ENCODE assay signal across 8 cellular contexts in genomic region chr9:125428060-125428481, GRCh38.
DNase-seq lines count a peak whose midpoint lies in the region; ATAC-seq and TF ChIP-seq lines count a peak whose summit lies in the region.

No MANE protein-coding gene starts in this region.

- no peaks in the 10 kb centered on the region for H3K27me3 ChIP-seq in OCI-LY3 (ENCODE audit: low read depth, low read length)
- no peaks in the 10 kb centered on the region for H3K27me3 ChIP-seq in fibroblast of lung (ENCODE audit: control insufficient read depth, insufficient read depth, low read length)
- no peaks in the 10 kb centered on the region for H3K27me3 ChIP-seq in upper lobe of left lung

- peak; percentile 31 for DNase-seq in stimulated activated CD4-positive, alpha-beta T cell treated with anti-CD3 and anti-CD28 coated beads, Interleukin-1b, Interleukin-23, amount 100 ng/mL, for 48 hours
- DNase-seq in stimulated activated CD4-positive, alpha-beta T cell treated with anti-CD3 and anti-CD28 coated beads, Interleukin-4, amount 100 ng/mL, for 24 hours: no peak
- no peak for DNase-seq in fibroblast of lung (ENCODE audit: low read depth in 2 of 2)
- DNase-seq in upper lobe of left lung: peak in 1 of 2 donors; percentile 32
- no peak for DNase-seq in naive thymus-derived CD8-positive, alpha-beta T cell
- DNase-seq in NCI-H774 (lab: John Stamatoyannopoulos, UW): no peak

- peaks cover 0 to 2% (median 0%) of the 10 kb centered on the region in 4 donors for H3K4me1 Mint-ChIP-seq in naive thymus-derived CD8-positive, alpha-beta T cell

- no peaks in the 10 kb centered on the region for H4K20me1 ChIP-seq in OCI-LY3 (ENCODE audit: insufficient read depth, low read length)
- no peaks in the 10 kb centered on the region for H4K20me1 ChIP-seq in fibroblast of lung (ENCODE audit: control insufficient read depth, extremely low read depth, insufficient read depth, low read length)

- no peaks in the 10 kb centered on the region for H3K36me3 Mint-ChIP-seq in naive thymus-derived CD8-positive, alpha-beta T cell

- H3K27me3 Mint-ChIP-seq in naive thymus-derived CD8-positive, alpha-beta T cell: no peaks in the 10 kb centered on the region

- H3K9ac ChIP-seq in OCI-LY3 (ENCODE audit: low read length) (no peak overlapping the region), fibroblast of lung (ENCODE audit: insufficient read depth, low read length) (no peak overlapping the region)

- no peak for TF ChIP-seq POLR2A in upper lobe of left lung (IDR thresholded peaks at IDR 0.05)
- TF ChIP-seq POLR2A in GM18505 (IDR thresholded peaks at IDR 0.05; ENCODE audit: borderline replicate concordance, extremely low read depth, insufficient read depth, insufficient read length): no peak

- no peak overlapping the region for H2AFZ ChIP-seq in OCI-LY3 (ENCODE audit: low read depth, low read length)
- no peak overlapping the region for H2AFZ ChIP-seq in fibroblast of lung (ENCODE audit: low read length)

- ATAC-seq in upper lobe of left lung (ENCODE audit: low FRiP score in 2 of 2): peak in 1 of 2 donors; percentile 17
- no peak for ATAC-seq in naive thymus-derived CD8-positive, alpha-beta T cell
- ATAC-seq in GM18505 (IDR thresholded peaks at IDR 0.05; ENCODE audit: unreplicated experiment): no peak

- no peak for TF ChIP-seq EP300 in upper lobe of left lung (IDR thresholded peaks at IDR 0.05)

- H3K36me3 ChIP-seq in OCI-LY3 (replicated peaks; ENCODE audit: low read depth, low read length) (no peaks in the 10 kb centered on the region), fibroblast of lung (ENCODE audit: control insufficient read depth, insufficient read depth, low read length) (no peaks in the 10 kb centered on the region), upper lobe of left lung (no peaks in the 10 kb centered on the region)

- H3K9me3 ChIP-seq in OCI-LY3 (ENCODE audit: insufficient read depth, low read length) (no peaks in the 10 kb centered on the region), fibroblast of lung (ENCODE audit: control insufficient read depth, insufficient read depth, low read depth, low read length) (no peaks in the 10 kb centered on the region), upper lobe of left lung (no peaks in the 10 kb centered on the region)

- no peaks in the 10 kb centered on the region for H3K4me1 ChIP-seq in OCI-LY3 (ENCODE audit: low read length)
- H3K4me1 ChIP-seq in fibroblast of lung (ENCODE audit: control insufficient read depth, extremely low read depth, insufficient read depth, low read length): no peaks in the 10 kb centered on the region
- no peaks in the 10 kb centered on the region for H3K4me1 ChIP-seq in upper lobe of left lung

- H3K27ac Mint-ChIP-seq in naive thymus-derived CD8-positive, alpha-beta T cell: no peak overlapping the region

- POLR2A ChIA-PET in naive thymus-derived CD8-positive, alpha-beta T cell (lab: Charles Lee): no interaction called here

- 92% methylated on average over 6 of the region's 6 CpGs; no CpG with 5 or more reads in 1 of the 2 donors for WGBS in upper lobe of left lung, 2 donors

- no peak overlapping the region for H3K4me3 ChIP-seq in OCI-LY3 (ENCODE audit: low read length)
- no peak overlapping the region for H3K4me3 ChIP-seq in fibroblast of lung (replicated peaks in 1 of 4; ENCODE audit: control extremely low read depth in 1 of 4, insufficient read depth in 1 of 4, low read depth in 3 of 4, low read length in 4 of 4)
- H3K4me3 ChIP-seq in upper lobe of left lung: no peak overlapping the region

- H3K27ac ChIP-seq in OCI-LY3 (ENCODE audit: low read length): no peak overlapping the region
- H3K27ac ChIP-seq in fibroblast of lung (ENCODE audit: insufficient read depth, low read length): no peak overlapping the region
- no peak overlapping the region for H3K27ac ChIP-seq in upper lobe of left lung

- H3K79me2 ChIP-seq in OCI-LY3 (ENCODE audit: low read length) (no peaks in the 10 kb centered on the region), fibroblast of lung (ENCODE audit: control insufficient read depth, insufficient read depth, low read length) (no peaks in the 10 kb centered on the region)

- H3K9me3 Mint-ChIP-seq in naive thymus-derived CD8-positive, alpha-beta T cell: no peaks in the 10 kb centered on the region

- H3K4me2 ChIP-seq in OCI-LY3 (ENCODE audit: low read length) (no peak overlapping the region), fibroblast of lung (ENCODE audit: extremely low read depth, insufficient read depth, low read length) (no peak overlapping the region)

- peak; percentile 73 for TF ChIP-seq CTCF in OCI-LY3 (IDR thresholded peaks at IDR 0.05; ENCODE audit: low read depth, low read length)
- peak; percentile 35 to 36 for TF ChIP-seq CTCF in fibroblast of lung (conservative IDR thresholded peaks at IDR 0.05 in 1 of 2, IDR thresholded peaks at IDR 0.05 in 1 of 2; ENCODE audit: low read depth in 1 of 2, low read length in 2 of 2)
- TF ChIP-seq CTCF in upper lobe of left lung (IDR thresholded peaks at IDR 0.05): peak in 4 of 6 experiments; percentile 36 to 61 (median 52)

- no peak overlapping the region for H3K4me3 Mint-ChIP-seq in naive thymus-derived CD8-positive, alpha-beta T cell
